3 cellular contexts compared by ENCODE assay signal in genomic region chr9:25517701-25518100, GRCh38.
"Had no signal": no experiment of that assay in that cellular context is flagged by ENCODE, and none has a peak within 500 bp of the region (broad histone marks: within the 10 kb centered on the region; RNA-seq: fewer than 3 reads in every experiment).

No MANE protein-coding gene starts in this region.

- H3K4me3 ChIP-seq: GM12878 had no signal

- DNase-seq: GDM1, GF-D8 had no signal
